8 cellular contexts compared by ENCODE assay signal in the genomic region with DNA sequence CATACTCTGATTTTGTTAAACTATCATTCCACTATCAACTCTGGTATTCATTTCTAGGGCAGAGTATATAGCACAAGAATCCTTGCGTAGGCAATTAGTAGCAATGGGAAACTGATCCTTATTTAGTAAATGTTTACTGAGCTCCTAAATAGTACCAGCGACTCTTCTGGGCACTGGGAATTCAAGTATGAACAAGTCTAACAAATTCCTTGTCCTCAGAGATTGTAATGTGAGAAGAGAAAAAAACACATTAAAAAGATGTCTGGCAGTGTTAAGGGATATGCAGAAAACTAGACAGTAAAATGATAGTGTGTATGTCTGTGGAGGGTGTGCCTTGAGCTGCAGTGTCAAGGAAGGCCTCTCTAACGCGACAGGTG. TPM values are rescaled to one million over a fixed set of nuclear protein-coding genes. Genes with fewer than 3 reads are reported as not detected.
A peak's percentile ranks its signal among the peaks of the same experiment; 100 is the strongest.
DNase-seq lines count a peak whose midpoint lies in the region; ATAC-seq and TF ChIP-seq lines count a peak whose summit lies in the region.

No MANE protein-coding gene starts in this region.

- DNase-seq in coronary artery (ENCODE audit: low spot score) (no peak), natural killer cell (no peak), GDM1 (lab: John Stamatoyannopoulos, UW) (no peak)
- DNase-seq in activated CD4-positive, alpha-beta T cell treated with anti-CD3 and anti-CD28 coated beads, Interleukin-2, amount 50 U/mL, for 4 hours = no peak

- TF ChIP-seq CTCF in Loucy (conservative IDR thresholded peaks at IDR 0.05; ENCODE audit: low read length) (no peak), coronary artery (IDR thresholded peaks at IDR 0.05) (no peak), natural killer cell (IDR thresholded peaks at IDR 0.05) (no peak)

- H3K27ac Mint-ChIP-seq in natural killer cell = peak overlapping the region; percentile 77 to 87

- H3K9me3 Mint-ChIP-seq in natural killer cell = no peaks in the 10 kb centered on the region

- no peaks in the 10 kb centered on the region for H3K36me3 Mint-ChIP-seq in natural killer cell

- peaks cover 55% of the 10 kb centered on the region for H3K79me2 ChIP-seq in Loucy (ENCODE audit: insufficient read depth, low read length)

- peak overlapping the region; percentile 65 to 89 (median 79) for H3K4me3 ChIP-seq in BLaER1 treated with 17β-estradiol and CSF1 and Interleukin-3, amounts not matched to agents 10 nM and 100 nM
- H3K4me3 ChIP-seq in Loucy (ENCODE audit: low read length, poor library complexity, severe bottlenecking) = peak overlapping the region; percentile 87
- H3K4me3 ChIP-seq in coronary artery = peak overlapping the region; percentile 77

- peak overlapping the region; percentile 76 to 89 (median 84) for H3K9ac ChIP-seq in BLaER1 treated with 17β-estradiol and CSF1 and Interleukin-3, amounts not matched to agents 10 nM and 100 nM
- H3K9ac ChIP-seq in Loucy (ENCODE audit: low read depth, low read length, poor library complexity, severe bottlenecking) = peak overlapping the region; percentile 84

- peak overlapping the region; percentile 94 for H3K4me3 Mint-ChIP-seq in natural killer cell

- H4K20me1 ChIP-seq in BLaER1 treated with 17β-estradiol and CSF1 and Interleukin-3, amounts not matched to agents 10 nM and 100 nM = peaks cover 8 to 21% (median 15%) of the 10 kb centered on the region in 11 experiments; a peak in 20 of 22 replicates
- peaks cover 18% of the 10 kb centered on the region for H4K20me1 ChIP-seq in Loucy (ENCODE audit: insufficient read depth, low read length, poor library complexity, severe bottlenecking)

- H3K27me3 ChIP-seq in BLaER1 treated with 17β-estradiol and CSF1 and Interleukin-3, amounts not matched to agents 10 nM and 100 nM = no peaks in the 10 kb centered on the region
- H3K27me3 ChIP-seq in Loucy (ENCODE audit: insufficient read depth, low read length, poor library complexity, severe bottlenecking) = no peaks in the 10 kb centered on the region

- peaks cover 8 to 23% (median 17%) of the 10 kb centered on the region in 11 experiments; a peak in 19 of 22 replicates for H3K36me3 ChIP-seq in BLaER1 treated with 17β-estradiol and CSF1 and Interleukin-3, amounts not matched to agents 10 nM and 100 nM
- no peaks in the 10 kb centered on the region for H3K36me3 ChIP-seq in Loucy (ENCODE audit: insufficient read depth, low read length)

- H2AFZ ChIP-seq in Loucy (ENCODE audit: low read length) = peak overlapping the region; percentile 95

- ATAC-seq in natural killer cell (no peak), HG03354 (IDR thresholded peaks at IDR 0.05; ENCODE audit: poor library complexity, severe bottlenecking, unreplicated experiment) (no peak), GM18868 (IDR thresholded peaks at IDR 0.05; ENCODE audit: unreplicated experiment) (no peak)

- no peaks in the 10 kb centered on the region for H3K9me3 ChIP-seq in BLaER1 treated with 17β-estradiol and CSF1 and Interleukin-3, amounts not matched to agents 10 nM and 100 nM (replicated peaks in 1 of 11)
- no peaks in the 10 kb centered on the region for H3K9me3 ChIP-seq in Loucy (ENCODE audit: insufficient read depth, low read depth, low read length)

- intact Hi-C loops in natural killer cell (cut with micrococcal nuclease) = loop anchor here (2.0 to 10.0 kb wide), 3 partner anchors 25 to 239 kb away; a partner anchor contains a TSS

- H3K9me2 ChIP-seq in Loucy (replicated peaks; ENCODE audit: low read depth, low read length) = no peaks in the 10 kb centered on the region

- peak overlapping the region; percentile 60 to 88 (median 76); a peak in 18 of 22 replicates for H3K27ac ChIP-seq in BLaER1 treated with 17β-estradiol and CSF1 and Interleukin-3, amounts not matched to agents 10 nM and 100 nM
- H3K27ac ChIP-seq in coronary artery = peak overlapping the region; percentile 68 to 86

- peaks cover 59 to 67% of the 10 kb centered on the region in 2 donors for H3K4me1 Mint-ChIP-seq in natural killer cell

- no peaks in the 10 kb centered on the region; the same call in 1 of the 2 replicates for H3F3A ChIP-seq in Loucy (ENCODE audit: low read depth)

- peaks cover 28 to 53% (median 36%) of the 10 kb centered on the region in 10 experiments for H3K4me1 ChIP-seq in BLaER1 treated with 17β-estradiol and CSF1 and Interleukin-3, amounts not matched to agents 10 nM and 100 nM
- peaks cover 55% of the 10 kb centered on the region for H3K4me1 ChIP-seq in Loucy (ENCODE audit: insufficient read depth, low read length, poor library complexity, severe bottlenecking)

- H3K27me3 Mint-ChIP-seq in natural killer cell (ENCODE audit: low read depth in 2 of 2) = no peaks in the 10 kb centered on the region

- peak overlapping the region; percentile 81 to 98 (median 87) for H3K4me2 ChIP-seq in BLaER1 treated with 17β-estradiol and CSF1 and Interleukin-3, amounts not matched to agents 10 nM and 100 nM
- H3K4me2 ChIP-seq in Loucy (ENCODE audit: low read depth, low read length, poor library complexity, severe bottlenecking) = peak overlapping the region; percentile 99

RNA-seq across cellular contexts. Expression of a gene that starts 0.7 kb away (rescaled TPM):
- total RNA-seq in natural killer cell = 10 to 100 TPM; 14.7 to 28.2 (median 21.3) TPM

RNA-seq across cellular contexts. Expression of a gene that starts 3.3 kb away (rescaled TPM):
- total RNA-seq in natural killer cell = 10 to 100 TPM; 40.8 to 54.5 (median 41.0) TPM

RNA-seq across cellular contexts. Expression of a gene that starts 25.3 kb away (rescaled TPM):
- total RNA-seq in natural killer cell = 100 to 1,000 TPM in 2 of 3 donors, 10 to 100 TPM in 1; 95.5 to 125 (median 102) TPM
